In genomic region chr2:69601179-69601612, GRCh38 we compare ENCODE assay signal across 9 cellular contexts. TPM values are rescaled to one million over a fixed set of nuclear protein-coding genes. Genes with fewer than 3 reads are reported as not detected.
DNase-seq lines count a peak whose midpoint lies in the region; ATAC-seq and TF ChIP-seq lines count a peak whose summit lies in the region.
"Had no signal": no experiment of that assay in that cellular context is flagged by ENCODE, and none has a peak within 500 bp of the region (broad histone marks: within the 10 kb centered on the region; RNA-seq: fewer than 3 reads in every experiment).

No MANE protein-coding gene starts in this region.

- peak; percentile 23 for DNase-seq in stimulated activated CD4-positive, alpha-beta T cell treated with anti-CD3 and anti-CD28 coated beads, Interleukin-4, amount 100 ng/mL, for 24 hours
- no peak for DNase-seq in stimulated activated CD4-positive, alpha-beta T cell treated with anti-CD3 and anti-CD28 coated beads, Interleukin-2, amount 100 ng/mL, for 24 hours
- no peak for DNase-seq in heart right ventricle
- no peak for DNase-seq in aorta
- no peak for DNase-seq in KG1 (lab: John Stamatoyannopoulos, UW)
- DNase-seq: naive B cell had no signal

- ATAC-seq in activated T-helper 17 cell treated with anti-CD3 and anti-CD28 coated beads, Interleukin-2, amount 50 U/mL, for 72 hours (replicated peaks), result peak; percentile 95
- peak; percentile 28 to 92 (median 64) for ATAC-seq in heart right ventricle
- ATAC-seq in aorta (ENCODE audit: low FRiP score), result peak; percentile 78
- ATAC-seq in GM21737 (IDR thresholded peaks at IDR 0.05; ENCODE audit: unreplicated experiment), result no peak
- no peak for ATAC-seq in GM19452 (IDR thresholded peaks at IDR 0.05; ENCODE audit: unreplicated experiment)

- intact Hi-C loops in heart right ventricle (cut with DNase I), result no loop called here
- intact Hi-C loops in aorta (cut with DNase I), result no loop called here

- TF ChIP-seq CTCF in heart right ventricle (IDR thresholded peaks at IDR 0.05), result no peak

- H3K27me3 ChIP-seq in heart right ventricle (no peaks in the 10 kb centered on the region), aorta (ENCODE audit: control insufficient read depth in 1 of 2, insufficient read depth in 2 of 2, low read length in 1 of 2) (no peaks in the 10 kb centered on the region)

- peak overlapping the region; percentile 45 for H3K4me3 Mint-ChIP-seq in activated T-helper 17 cell treated with anti-CD3 and anti-CD28 coated beads, Interleukin-2, amount 50 U/mL, for 72 hours
- H3K4me3 Mint-ChIP-seq: naive B cell had no signal

- H3K4me1 Mint-ChIP-seq in activated T-helper 17 cell treated with anti-CD3 and anti-CD28 coated beads, Interleukin-2, amount 50 U/mL, for 72 hours, result peaks cover 56% of the 10 kb centered on the region

- H3K9me3 Mint-ChIP-seq in activated T-helper 17 cell treated with anti-CD3 and anti-CD28 coated beads, Interleukin-2, amount 50 U/mL, for 72 hours, result peaks cover 5% of the 10 kb centered on the region
- H3K9me3 Mint-ChIP-seq: naive B cell had no signal

- H3K4me1 ChIP-seq in heart right ventricle (peaks cover 3 to 67% (median 41%) of the 10 kb centered on the region in 9 donors), aorta (ENCODE audit: control insufficient read depth in 1 of 2, insufficient read depth in 2 of 2, low read length in 2 of 2) (no peaks in the 10 kb centered on the region)

- H3K27ac Mint-ChIP-seq in activated T-helper 17 cell treated with anti-CD3 and anti-CD28 coated beads, Interleukin-2, amount 50 U/mL, for 72 hours, result peak overlapping the region; percentile 52

- no peaks in the 10 kb centered on the region for H3K27me3 Mint-ChIP-seq in activated T-helper 17 cell treated with anti-CD3 and anti-CD28 coated beads, Interleukin-2, amount 50 U/mL, for 72 hours

- H3K36me3 ChIP-seq in heart right ventricle (peaks cover 0 to 16% (median 0%) of the 10 kb centered on the region in 9 donors), aorta (ENCODE audit: control insufficient read depth in 1 of 2, insufficient read depth in 2 of 2, low read length in 1 of 2) (no peaks in the 10 kb centered on the region)

- peak overlapping the region; percentile 11 to 63 (median 28) for H3K27ac ChIP-seq in heart right ventricle
- H3K27ac ChIP-seq in aorta (ENCODE audit: low read depth in 1 of 2, low read length in 2 of 2), result peak overlapping the region in 1 of 2 donors; percentile 68

- WGBS in heart right ventricle, 2 donors, result 27 to 49% methylated on average over 2 of the region's 2 CpGs
- 11% methylated on average over 2 of the region's 2 CpGs for WGBS in aorta, 2 donors

- H3K4me3 ChIP-seq in heart right ventricle, result no peak overlapping the region
- no peak overlapping the region for H3K4me3 ChIP-seq in aorta (ENCODE audit: low read length in 2 of 2)

- H3K9me3 ChIP-seq in heart right ventricle, result peaks cover 0 to 5% (median 0%) of the 10 kb centered on the region in 11 donors
- H3K9me3 ChIP-seq in aorta (ENCODE audit: control insufficient read depth, low read length), result no peaks in the 10 kb centered on the region

- peaks cover 46% of the 10 kb centered on the region for H3K36me3 Mint-ChIP-seq in activated T-helper 17 cell treated with anti-CD3 and anti-CD28 coated beads, Interleukin-2, amount 50 U/mL, for 72 hours (ENCODE audit: low read depth)

RNA-seq across cellular contexts. Expression of gene AAK1, which starts 42.3 kb away (rescaled TPM):
- total RNA-seq in activated T-helper 17 cell treated with anti-CD3 and anti-CD28 coated beads, Interleukin-2, amount 50 U/mL, for 72 hours, result 100 to 1,000 TPM in 1 of 2 donors, 10 to 100 TPM in 1; 94.3 to 203 TPM
- total RNA-seq in heart right ventricle (100 to 1,000 TPM in 7 of 10 donors, 10 to 100 TPM in 3; 70.2 to 148 (median 125) TPM), aorta (10 to 100 TPM; 71.3 to 95.6 TPM)
- polyA plus RNA-seq in heart right ventricle (10 to 100 TPM; 10.1 to 34.2 TPM), aorta (10 to 100 TPM in 1 of 2 donors, 1 to 10 TPM in 1; 6.9 to 30.8 TPM)

Comparison
In these comparisons a context has a peak if more than half of its experiments do, and no peak if none do; other contexts are left out.
1. ATAC-seq: peak in activated T-helper 17 cell treated with anti-CD3 and anti-CD28 coated beads, Interleukin-2, amount 50 U/mL, for 72 hours (single experiment), heart right ventricle (8 of 8) and aorta (single experiment); none in GM21737 (single experiment) and GM19452 (single experiment).